1 cellular context compared by ENCODE assay signal in the genomic region with DNA sequence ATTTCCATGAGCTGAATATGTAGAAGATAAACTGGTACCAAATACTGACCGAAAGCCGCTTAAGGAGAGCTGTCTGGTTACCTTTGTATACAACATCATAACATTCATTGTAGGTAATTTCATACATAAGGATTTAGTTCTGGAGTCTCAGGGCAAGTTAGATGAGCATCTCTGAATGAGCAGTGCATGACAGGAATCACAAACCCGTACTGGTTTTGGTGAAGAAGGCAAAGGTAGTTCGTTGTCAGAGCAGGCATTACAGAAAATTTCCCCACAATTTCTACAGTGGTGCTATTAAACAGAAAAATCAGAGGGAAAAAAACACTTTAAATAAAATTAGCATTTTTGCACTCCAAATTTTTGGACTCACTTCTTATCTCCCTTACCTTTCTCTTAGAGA.
TF ChIP-seq lines count a peak whose summit lies in the region.

No MANE protein-coding gene starts in this region.

TF ChIP-seq in WTC11, 78 proteins besides CTCF, POLR2A, EP300 and RAD21:
- TF ChIP-seq JUN (CRISPR knock-in tag; IDR thresholded peaks at IDR 0.05) (no peak), CREB1 (CRISPR knock-in tag; IDR thresholded peaks at IDR 0.05) (no peak), NR1H2 (CRISPR knock-in tag; IDR thresholded peaks at IDR 0.05) (no peak), ERG (CRISPR knock-in tag; IDR thresholded peaks at IDR 0.05) (no peak), ZNF671 (CRISPR knock-in tag; IDR thresholded peaks at IDR 0.05) (no peak), ZNF138 (CRISPR knock-in tag; conservative IDR thresholded peaks at IDR 0.05) (no peak), OVOL2 (CRISPR knock-in tag; IDR thresholded peaks at IDR 0.05; ENCODE audit: borderline replicate concordance) (no peak), FOXP1 (CRISPR knock-in tag; IDR thresholded peaks at IDR 0.05; ENCODE audit: borderline replicate concordance) (no peak), PRRX2 (CRISPR knock-in tag; IDR thresholded peaks at IDR 0.05) (no peak), NFATC4 (CRISPR knock-in tag; IDR thresholded peaks at IDR 0.05) (no peak), ZNF416 (CRISPR knock-in tag; IDR thresholded peaks at IDR 0.05) (no peak), AR (CRISPR knock-in tag; IDR thresholded peaks at IDR 0.05) (no peak), ZNF396 (CRISPR knock-in tag; IDR thresholded peaks at IDR 0.05; ENCODE audit: borderline replicate concordance) (no peak), ESRRA (CRISPR knock-in tag; IDR thresholded peaks at IDR 0.05; ENCODE audit: borderline replicate concordance) (no peak), MAX (CRISPR knock-in tag; IDR thresholded peaks at IDR 0.05) (no peak)
- TF ChIP-seq, protein P1, sequence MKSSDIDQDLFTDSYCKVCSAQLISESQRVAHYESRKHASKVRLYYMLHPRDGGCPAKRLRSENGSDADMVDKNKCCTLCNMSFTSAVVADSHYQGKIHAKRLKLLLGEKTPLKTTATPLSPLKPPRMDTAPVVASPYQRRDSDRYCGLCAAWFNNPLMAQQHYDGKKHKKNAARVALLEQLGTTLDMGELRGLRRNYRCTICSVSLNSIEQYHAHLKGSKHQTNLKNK (CRISPR knock-in tag; IDR thresholded peaks at IDR 0.05): no peak
- TF ChIP-seq, protein P2, sequence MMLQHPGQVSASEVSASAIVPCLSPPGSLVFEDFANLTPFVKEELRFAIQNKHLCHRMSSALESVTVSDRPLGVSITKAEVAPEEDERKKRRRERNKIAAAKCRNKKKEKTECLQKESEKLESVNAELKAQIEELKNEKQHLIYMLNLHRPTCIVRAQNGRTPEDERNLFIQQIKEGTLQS (CRISPR knock-in tag; conservative IDR thresholded peaks at IDR 0.05): no peak
- TF ChIP-seq, protein P3, sequence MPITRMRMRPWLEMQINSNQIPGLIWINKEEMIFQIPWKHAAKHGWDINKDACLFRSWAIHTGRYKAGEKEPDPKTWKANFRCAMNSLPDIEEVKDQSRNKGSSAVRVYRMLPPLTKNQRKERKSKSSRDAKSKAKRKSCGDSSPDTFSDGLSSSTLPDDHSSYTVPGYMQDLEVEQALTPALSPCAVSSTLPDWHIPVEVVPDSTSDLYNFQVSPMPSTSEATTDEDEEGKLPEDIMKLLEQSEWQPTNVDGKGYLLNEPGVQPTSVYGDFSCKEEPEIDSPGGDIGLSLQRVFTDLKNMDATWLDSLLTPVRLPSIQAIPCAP (CRISPR knock-in tag; IDR thresholded peaks at IDR 0.05): no peak
- TF ChIP-seq, protein P4, sequence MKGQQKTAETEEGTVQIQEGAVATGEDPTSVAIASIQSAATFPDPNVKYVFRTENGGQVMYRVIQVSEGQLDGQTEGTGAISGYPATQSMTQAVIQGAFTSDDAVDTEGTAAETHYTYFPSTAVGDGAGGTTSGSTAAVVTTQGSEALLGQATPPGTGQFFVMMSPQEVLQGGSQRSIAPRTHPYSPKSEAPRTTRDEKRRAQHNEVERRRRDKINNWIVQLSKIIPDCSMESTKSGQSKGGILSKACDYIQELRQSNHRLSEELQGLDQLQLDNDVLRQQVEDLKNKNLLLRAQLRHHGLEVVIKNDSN (CRISPR knock-in tag; IDR thresholded peaks at IDR 0.05): no peak
- TF ChIP-seq, protein P5, sequence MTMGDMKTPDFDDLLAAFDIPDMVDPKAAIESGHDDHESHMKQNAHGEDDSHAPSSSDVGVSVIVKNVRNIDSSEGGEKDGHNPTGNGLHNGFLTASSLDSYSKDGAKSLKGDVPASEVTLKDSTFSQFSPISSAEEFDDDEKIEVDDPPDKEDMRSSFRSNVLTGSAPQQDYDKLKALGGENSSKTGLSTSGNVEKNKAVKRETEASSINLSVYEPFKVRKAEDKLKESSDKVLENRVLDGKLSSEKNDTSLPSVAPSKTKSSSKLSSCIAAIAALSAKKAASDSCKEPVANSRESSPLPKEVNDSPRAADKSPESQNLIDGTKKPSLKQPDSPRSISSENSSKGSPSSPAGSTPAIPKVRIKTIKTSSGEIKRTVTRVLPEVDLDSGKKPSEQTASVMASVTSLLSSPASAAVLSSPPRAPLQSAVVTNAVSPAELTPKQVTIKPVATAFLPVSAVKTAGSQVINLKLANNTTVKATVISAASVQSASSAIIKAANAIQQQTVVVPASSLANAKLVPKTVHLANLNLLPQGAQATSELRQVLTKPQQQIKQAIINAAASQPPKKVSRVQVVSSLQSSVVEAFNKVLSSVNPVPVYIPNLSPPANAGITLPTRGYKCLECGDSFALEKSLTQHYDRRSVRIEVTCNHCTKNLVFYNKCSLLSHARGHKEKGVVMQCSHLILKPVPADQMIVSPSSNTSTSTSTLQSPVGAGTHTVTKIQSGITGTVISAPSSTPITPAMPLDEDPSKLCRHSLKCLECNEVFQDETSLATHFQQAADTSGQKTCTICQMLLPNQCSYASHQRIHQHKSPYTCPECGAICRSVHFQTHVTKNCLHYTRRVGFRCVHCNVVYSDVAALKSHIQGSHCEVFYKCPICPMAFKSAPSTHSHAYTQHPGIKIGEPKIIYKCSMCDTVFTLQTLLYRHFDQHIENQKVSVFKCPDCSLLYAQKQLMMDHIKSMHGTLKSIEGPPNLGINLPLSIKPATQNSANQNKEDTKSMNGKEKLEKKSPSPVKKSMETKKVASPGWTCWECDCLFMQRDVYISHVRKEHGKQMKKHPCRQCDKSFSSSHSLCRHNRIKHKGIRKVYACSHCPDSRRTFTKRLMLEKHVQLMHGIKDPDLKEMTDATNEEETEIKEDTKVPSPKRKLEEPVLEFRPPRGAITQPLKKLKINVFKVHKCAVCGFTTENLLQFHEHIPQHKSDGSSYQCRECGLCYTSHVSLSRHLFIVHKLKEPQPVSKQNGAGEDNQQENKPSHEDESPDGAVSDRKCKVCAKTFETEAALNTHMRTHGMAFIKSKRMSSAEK (CRISPR knock-in tag; IDR thresholded peaks at IDR 0.05; ENCODE audit: borderline replicate concordance): no peak
